Comparison of ENCODE assay signal across 36 cellular contexts in the genomic region with DNA sequence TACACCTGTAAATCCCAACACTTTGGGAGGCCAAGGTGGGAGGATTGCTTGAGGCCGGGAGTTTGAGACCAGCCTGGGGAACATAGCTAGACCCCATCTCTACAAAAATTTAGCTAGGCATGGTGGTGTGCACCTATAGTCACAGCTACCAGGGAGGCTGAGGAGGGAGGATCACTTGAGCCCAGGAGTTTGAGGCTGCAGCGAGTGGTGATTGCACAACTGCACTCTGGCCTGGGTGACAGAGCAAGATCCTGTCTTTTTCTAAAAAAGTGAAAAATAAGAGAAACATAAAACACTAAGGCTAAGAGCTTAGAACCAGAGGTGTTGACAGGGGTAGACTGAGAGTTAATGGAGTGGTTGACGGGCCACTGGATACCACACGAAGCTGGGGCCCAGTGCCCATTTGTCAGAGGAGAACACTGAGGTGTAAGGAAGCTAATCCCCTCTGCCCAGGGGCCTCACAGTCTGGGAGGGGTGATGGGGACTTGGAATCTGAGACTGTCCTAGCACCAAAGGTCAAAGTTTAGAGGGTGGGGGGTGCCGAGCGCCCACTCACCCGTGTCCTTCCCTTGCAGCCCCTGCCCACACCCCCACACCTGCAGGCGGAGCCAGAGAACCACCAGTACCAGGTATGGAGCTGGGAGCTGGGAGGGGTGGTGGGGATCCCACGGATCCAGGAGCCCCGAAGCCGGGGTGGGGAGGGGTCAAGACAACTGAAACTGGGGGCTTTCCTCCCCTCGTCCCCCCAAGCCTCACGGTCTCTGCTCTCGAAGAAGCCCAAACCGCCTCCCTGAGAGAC. TPM values are rescaled to one million over a fixed set of nuclear protein-coding genes. Genes with fewer than 3 reads are reported as not detected.
"Had no signal": no experiment of that assay in that cellular context is flagged by ENCODE, and none has a peak within 500 bp of the region (broad histone marks: within the 10 kb centered on the region; RNA-seq: fewer than 3 reads in every experiment).

No MANE protein-coding gene starts in this region.

- H3K4me3 ChIP-seq: ascending aorta, cardiac muscle cell, MG63, SJCRH30, SK-N-MC had no signal

- H3K36me3 ChIP-seq: cardiac muscle cell, SJCRH30 had no signal

- DNase-seq: activated CD4-positive, alpha-beta T cell treated with anti-CD3 and anti-CD28 coated beads for 1 hour; activated CD4-positive, alpha-beta T cell treated with anti-CD3 and anti-CD28 coated beads for 48 hours; activated CD4-positive, alpha-beta T cell treated with anti-CD3 and anti-CD28 coated beads, Interleukin-2, amount 50 U/mL, for 4 hours; activated CD4-positive, CD25-positive, alpha-beta regulatory T cell; activated CD8-positive, alpha-beta T cell treated with anti-CD3 and anti-CD28 coated beads for 36 hours; activated effector memory CD4-positive, alpha-beta T cell treated with anti-CD3 and anti-CD28 coated beads, Interleukin-2, amount 50 U/mL, for 16 hours; activated naive CD4-positive, alpha-beta T cell; activated naive CD4-positive, alpha-beta T cell treated with anti-CD3 and anti-CD28 coated beads, Interleukin-2, amount 50 U/mL, for 16 hours; activated naive CD8-positive, alpha-beta T cell treated with anti-CD3 and anti-CD28 coated beads for 36 hours; activated T-cell treated with anti-CD3 and anti-CD28 coated beads, Interleukin-2, amount 50 U/mL, for 1 hour; activated T-cell treated with anti-CD3 and anti-CD28 coated beads, Interleukin-2, amount 50 U/mL, for 72 hours; amniotic stem cell; MG63; NCI-H1048; NCI-H1105 treated with DMSO at 0.1 percent for 48 hours; NCI-H1436; NCI-H1694; NCI-H1930; NCI-H2171; NCI-H510A; NCI-H526; NCI-H748 treated with DMSO at 0.1 percent for 48 hours; OCI-M1; SHP77; SJCRH30; T1000; WERI-Rb-1 had no signal

- H3K9me3 Mint-ChIP-seq: activated CD8-positive, alpha-beta T cell treated with anti-CD3 and anti-CD28 coated beads for 36 hours; activated naive CD8-positive, alpha-beta T cell treated with anti-CD3 and anti-CD28 coated beads for 36 hours; activated T-cell treated with anti-CD3 and anti-CD28 coated beads, Interleukin-2, amount 50 U/mL, for 72 hours; activated T-helper 17 cell treated with anti-CD3 and anti-CD28 coated beads, Interleukin-2, amount 50 U/mL, for 72 hours; central memory CD8-positive, alpha-beta T cell had no signal

- H3K27me3 ChIP-seq: ascending aorta, cardiac muscle cell, MG63, SJCRH30 had no signal

- H3K4me3 Mint-ChIP-seq: activated CD8-positive, alpha-beta T cell treated with anti-CD3 and anti-CD28 coated beads for 36 hours; activated naive CD8-positive, alpha-beta T cell treated with anti-CD3 and anti-CD28 coated beads for 36 hours; activated T-cell treated with anti-CD3 and anti-CD28 coated beads, Interleukin-2, amount 50 U/mL, for 72 hours; activated T-helper 17 cell treated with anti-CD3 and anti-CD28 coated beads, Interleukin-2, amount 50 U/mL, for 72 hours; central memory CD8-positive, alpha-beta T cell had no signal

- ATAC-seq: activated CD8-positive, alpha-beta T cell treated with anti-CD3 and anti-CD28 coated beads for 36 hours; activated T-cell treated with anti-CD3 and anti-CD28 coated beads, Interleukin-2, amount 50 U/mL, for 72 hours; activated T-helper 17 cell treated with anti-CD3 and anti-CD28 coated beads, Interleukin-2, amount 50 U/mL, for 72 hours had no signal

- H3K4me1 ChIP-seq: ascending aorta had no signal

- H3K27ac Mint-ChIP-seq: activated T-cell treated with anti-CD3 and anti-CD28 coated beads, Interleukin-2, amount 50 U/mL, for 72 hours; activated T-helper 17 cell treated with anti-CD3 and anti-CD28 coated beads, Interleukin-2, amount 50 U/mL, for 72 hours had no signal

- H3K9me3 ChIP-seq: ascending aorta, MG63, SJCRH30 had no signal

- H3K27ac ChIP-seq: ascending aorta, cardiac muscle cell, SJCRH30, SK-N-MC, WERI-Rb-1 had no signal

RNA-seq across cellular contexts. Expression of a gene that starts 16.8 kb away (rescaled TPM):
- total RNA-seq: activated CD8-positive, alpha-beta memory T cell treated with anti-CD3 and anti-CD28 coated beads for 36 hours; activated CD8-positive, alpha-beta T cell treated with anti-CD3 and anti-CD28 coated beads for 36 hours; activated naive CD8-positive, alpha-beta T cell treated with anti-CD3 and anti-CD28 coated beads for 36 hours; activated T-cell treated with anti-CD3 and anti-CD28 coated beads, Interleukin-2, amount 50 U/mL, for 72 hours; activated T-helper 17 cell treated with anti-CD3 and anti-CD28 coated beads, Interleukin-2, amount 50 U/mL, for 72 hours; ascending aorta; cardiac muscle cell; chondrocyte; T-helper 1 cell treated with Interleukin-12 subunit alpha and Interleukin-12 subunit beta and Interleukin-4 antibody, amounts not matched to agents 30 ng/mL and 1 ng/mL, for 36 hours; T-helper 2 cell treated with Interferon-gamma antibody and Interleukin-4, amounts not matched to agents 100 ng/mL and 5 ng/mL, for 36 hours had no signal
- polyA plus RNA-seq: cardiac muscle cell had no signal
